Comparison of ENCODE assay signal across 14 cellular contexts in genomic region chr1:119298687-119299086, GRCh38.
DNase-seq lines count a peak whose midpoint lies in the region; ATAC-seq lines count a peak whose summit lies in the region.
"Had no signal": no experiment of that assay in that cellular context is flagged by ENCODE, and none has a peak within 500 bp of the region (broad histone marks: within the 10 kb centered on the region; RNA-seq: fewer than 3 reads in every experiment).

No MANE protein-coding gene starts in this region.

- H3K4me3 Mint-ChIP-seq in activated T-cell treated with anti-CD3 and anti-CD28 coated beads, Interleukin-2, amount 50 U/mL, for 72 hours = no peak overlapping the region
- H3K4me3 Mint-ChIP-seq: activated CD4-positive, alpha-beta T cell treated with anti-CD3 and anti-CD28 coated beads, Interleukin-2, amount 10 ng/mL, durations not matched to agents 7 days and 5 days; HFFc6; T-cell had no signal

- peaks cover 0 to 2% of the 10 kb centered on the region in 2 donors for H3K9me3 Mint-ChIP-seq in activated T-cell treated with anti-CD3 and anti-CD28 coated beads, Interleukin-2, amount 50 U/mL, for 72 hours
- H3K9me3 Mint-ChIP-seq: activated CD4-positive, alpha-beta T cell treated with anti-CD3 and anti-CD28 coated beads, Interleukin-2, amount 10 ng/mL, durations not matched to agents 7 days and 5 days; HFFc6; T-cell had no signal

- intact Hi-C loops in left colon (cut with DNase I, micrococcal nuclease) = no loop called here

- no peaks in the 10 kb centered on the region for H3K4me1 Mint-ChIP-seq in activated T-cell treated with anti-CD3 and anti-CD28 coated beads, Interleukin-2, amount 50 U/mL, for 72 hours (ENCODE audit: low read depth)

- H3K36me3 Mint-ChIP-seq in activated T-cell treated with anti-CD3 and anti-CD28 coated beads, Interleukin-2, amount 50 U/mL, for 72 hours (ENCODE audit: insufficient read depth in 2 of 2) = no peaks in the 10 kb centered on the region
- H3K36me3 Mint-ChIP-seq: T-cell had no signal

- in situ Hi-C loops in G401 (cut with HindIII; ENCODE audit: low sequenced_read_pairs) = no loop called here

- DNase-seq in NCI-H1092 treated with DMSO at 0.1 percent for 48 hours (lab: John Stamatoyannopoulos, UW) (peak; percentile 26), NCI-H1092 (lab: John Stamatoyannopoulos, UW) (no peak), M059J (ENCODE audit: low read depth) (peak; percentile 64), SW480 (ENCODE audit: low spot score) (peak; percentile 70), left colon (no peak), mucosa of gallbladder (ENCODE audit: low spot score) (no peak), G401 (ENCODE audit: low spot score) (no peak)
- no peak for DNase-seq in activated T-cell treated with anti-CD3 and anti-CD28 coated beads, Interleukin-2, amount 50 U/mL, for 72 hours
- DNase-seq: activated CD4-positive, alpha-beta T cell treated with anti-CD3 and anti-CD28 coated beads, Interleukin-2, amount 10 ng/mL, durations not matched to agents 7 days and 5 days; activated effector memory CD4-positive, alpha-beta T cell treated with anti-CD3 and anti-CD28 coated beads, Interleukin-2, amount 50 U/mL, for 16 hours; HFFc6; stimulated activated CD4-positive, alpha-beta T cell treated with anti-CD3 and anti-CD28 coated beads, Interleukin-12 subunit alpha, Interleukin-12 subunit beta, amount 100 ng/mL, for 4 hours; upper lobe of left lung had no signal

- H3K27ac Mint-ChIP-seq in activated T-cell treated with anti-CD3 and anti-CD28 coated beads, Interleukin-2, amount 50 U/mL, for 72 hours = no peak overlapping the region
- H3K27ac Mint-ChIP-seq: activated CD4-positive, alpha-beta T cell treated with anti-CD3 and anti-CD28 coated beads, Interleukin-2, amount 10 ng/mL, durations not matched to agents 7 days and 5 days; HFFc6; T-cell had no signal

- peaks cover 49% of the 10 kb centered on the region for H3K27me3 Mint-ChIP-seq in activated T-cell treated with anti-CD3 and anti-CD28 coated beads, Interleukin-2, amount 50 U/mL, for 72 hours (ENCODE audit: low read depth)

- ATAC-seq in left colon = peak; percentile 39
- ATAC-seq in activated T-cell treated with anti-CD3 and anti-CD28 coated beads, Interleukin-2, amount 50 U/mL, for 72 hours (replicated peaks in 1 of 2) = no peak

Comparison
In these comparisons a context has a peak if more than half of its experiments do, and no peak if none do; other contexts are left out.
1. DNase-seq: peak in NCI-H1092 treated with DMSO at 0.1 percent for 48 hours (single experiment), M059J (single experiment) and SW480 (single experiment); none in NCI-H1092 (single experiment), left colon (0 of 2), mucosa of gallbladder (single experiment), G401 (single experiment) and activated T-cell treated with anti-CD3 and anti-CD28 coated beads, Interleukin-2, amount 50 U/mL, for 72 hours (0 of 2).